ENCODE assay signal across 8 cellular contexts in the genomic region with DNA sequence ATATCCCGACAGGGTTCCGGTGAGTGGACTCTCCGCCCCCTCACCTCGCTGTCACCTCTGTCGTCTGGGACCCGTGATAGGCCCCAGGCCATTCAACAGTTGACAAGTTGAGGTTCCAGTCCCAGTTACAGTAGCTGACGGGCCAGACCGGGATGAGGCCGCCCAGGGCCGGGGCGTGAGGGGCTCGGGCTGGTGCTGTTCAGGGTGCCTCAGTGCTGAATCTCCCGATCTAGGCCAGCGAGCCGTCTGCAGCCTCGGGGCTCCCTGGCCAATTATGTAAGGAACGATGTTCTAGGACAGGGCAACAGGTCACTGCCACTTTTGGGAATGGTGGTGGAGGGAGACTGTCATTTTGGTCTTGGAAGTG. TPM values are rescaled to one million over a fixed set of nuclear protein-coding genes. Genes with fewer than 3 reads are reported as not detected.
A peak's percentile ranks its signal among the peaks of the same experiment; 100 is the strongest.
DNase-seq lines count a peak whose midpoint lies in the region; ATAC-seq and TF ChIP-seq lines count a peak whose summit lies in the region.

No MANE protein-coding gene starts in this region.

- H3K27me3 ChIP-seq in duodenal mucosa (ENCODE audit: control insufficient read depth in 1 of 2, insufficient read depth in 2 of 2, low read length in 2 of 2) = no peaks in the 10 kb centered on the region
- H3K27me3 ChIP-seq in mucosa of stomach (ENCODE audit: control insufficient read depth, insufficient read depth, low read length) = no peaks in the 10 kb centered on the region

- H3K36me3 ChIP-seq in HEK293 (ENCODE audit: control insufficient read depth in 2 of 2, insufficient read depth in 1 of 2, low read length in 2 of 2) (peaks cover 13 to 45% of the 10 kb centered on the region in 2 experiments; a peak in 2 of 3 replicates), SK-N-MC (ENCODE audit: insufficient read depth, low read length) (peaks cover 22% of the 10 kb centered on the region; the same call in 1 of the 2 replicates), duodenal mucosa (ENCODE audit: control insufficient read depth in 1 of 2, insufficient read depth in 2 of 2, low read length in 2 of 2) (peaks cover 18 to 29% of the 10 kb centered on the region in 2 donors), mucosa of stomach (ENCODE audit: control insufficient read depth, insufficient read depth, low read length) (peaks cover 9% of the 10 kb centered on the region)

- POLR2A ChIA-PET in HEK293 (lab: Yijun Ruan, JAX) = interaction anchor here (2.9 to 3.4 kb wide), 4 partner anchors 11 to 81 kb away, joined by 12 to 26 read pairs (median 20); partner anchors contain the start of genes ADAT1, KARS1, TERF2IP and TMEM231

- ATAC-seq in HG03196 (IDR thresholded peaks at IDR 0.05; ENCODE audit: unreplicated experiment) (no peak), GM21423 (IDR thresholded peaks at IDR 0.05; ENCODE audit: unreplicated experiment) (no peak)

- H3K9ac ChIP-seq in SK-N-MC (ENCODE audit: insufficient read length) (peak overlapping the region; percentile 66), duodenal mucosa (ENCODE audit: low read depth in 1 of 2, low read length in 2 of 2) (peak overlapping the region; percentile 86 to 87), mucosa of stomach (ENCODE audit: low read length) (peak overlapping the region; percentile 90)

- CTCF ChIA-PET in HEK293 (lab: Yijun Ruan, JAX) = interaction anchor here (1.5 kb wide), 1 partner anchor 50 kb away, joined by 5 read pairs; no protein-coding TSS in a partner anchor

- H3K27ac ChIP-seq in HEK293 (ENCODE audit: extremely low read depth, low read depth, low read length) = peak overlapping the region; percentile 40; the same call in 1 of the 2 replicates
- H3K27ac ChIP-seq in SK-N-MC = no peak overlapping the region
- no peak overlapping the region for H3K27ac ChIP-seq in duodenal mucosa (ENCODE audit: low read depth, low read length)

- H3K4me3 ChIP-seq in HEK293 (ENCODE audit: low read depth, low read length) (peak overlapping the region; percentile 88), SK-N-MC (peak overlapping the region; percentile 87), duodenal mucosa (ENCODE audit: low read depth in 1 of 2, low read length in 2 of 2) (peak overlapping the region; percentile 79 to 94), mucosa of stomach (ENCODE audit: low read length) (peak overlapping the region; percentile 97)

- TF ChIP-seq CTCF in HEK293 (tag by site-specific recombination; IDR thresholded peaks at IDR 0.05) = no peak

- H3K9me3 ChIP-seq in HEK293 (ENCODE audit: control insufficient read depth, insufficient read depth, low read depth, low read length) (no peaks in the 10 kb centered on the region), SK-N-MC (ENCODE audit: low read depth, low read length) (no peaks in the 10 kb centered on the region), duodenal mucosa (ENCODE audit: control insufficient read depth in 1 of 2, low read length in 2 of 2) (no peaks in the 10 kb centered on the region), mucosa of stomach (ENCODE audit: control insufficient read depth, low read length) (no peaks in the 10 kb centered on the region)

- H3K4me1 ChIP-seq in HEK293 (ENCODE audit: control insufficient read depth, insufficient read depth, low read length) = no peaks in the 10 kb centered on the region
- peaks cover 22 to 37% of the 10 kb centered on the region in 2 donors for H3K4me1 ChIP-seq in duodenal mucosa (ENCODE audit: control insufficient read depth in 1 of 2, insufficient read depth in 2 of 2, low read length in 2 of 2)
- peaks cover 29% of the 10 kb centered on the region for H3K4me1 ChIP-seq in mucosa of stomach (ENCODE audit: control insufficient read depth, insufficient read depth, low read length)

- peak; percentile 44 for DNase-seq in CD1c-positive myeloid dendritic cell (ENCODE audit: extremely low spot score)
- no peak for DNase-seq in SK-N-MC (ENCODE audit: low read depth, low spot score)
- no peak for DNase-seq in SK-N-DZ (ENCODE audit: low spot score)

TF ChIP-seq in HEK293, 187 proteins besides CTCF, POLR2A, EP300 and RAD21:
- TF ChIP-seq, protein P1, sequence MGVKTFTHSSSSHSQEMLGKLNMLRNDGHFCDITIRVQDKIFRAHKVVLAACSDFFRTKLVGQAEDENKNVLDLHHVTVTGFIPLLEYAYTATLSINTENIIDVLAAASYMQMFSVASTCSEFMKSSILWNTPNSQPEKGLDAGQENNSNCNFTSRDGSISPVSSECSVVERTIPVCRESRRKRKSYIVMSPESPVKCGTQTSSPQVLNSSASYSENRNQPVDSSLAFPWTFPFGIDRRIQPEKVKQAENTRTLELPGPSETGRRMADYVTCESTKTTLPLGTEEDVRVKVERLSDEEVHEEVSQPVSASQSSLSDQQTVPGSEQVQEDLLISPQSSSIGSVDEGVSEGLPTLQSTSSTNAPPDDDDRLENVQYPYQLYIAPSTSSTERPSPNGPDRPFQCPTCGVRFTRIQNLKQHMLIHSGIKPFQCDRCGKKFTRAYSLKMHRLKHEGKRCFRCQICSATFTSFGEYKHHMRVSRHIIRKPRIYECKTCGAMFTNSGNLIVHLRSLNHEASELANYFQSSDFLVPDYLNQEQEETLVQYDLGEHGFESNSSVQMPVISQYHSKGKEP (tag by site-specific recombination; IDR thresholded peaks at IDR 0.05) = no peak
- no peak for TF ChIP-seq ZNF416 (tag by site-specific recombination; IDR thresholded peaks at IDR 0.05)
- TF ChIP-seq, protein P2, sequence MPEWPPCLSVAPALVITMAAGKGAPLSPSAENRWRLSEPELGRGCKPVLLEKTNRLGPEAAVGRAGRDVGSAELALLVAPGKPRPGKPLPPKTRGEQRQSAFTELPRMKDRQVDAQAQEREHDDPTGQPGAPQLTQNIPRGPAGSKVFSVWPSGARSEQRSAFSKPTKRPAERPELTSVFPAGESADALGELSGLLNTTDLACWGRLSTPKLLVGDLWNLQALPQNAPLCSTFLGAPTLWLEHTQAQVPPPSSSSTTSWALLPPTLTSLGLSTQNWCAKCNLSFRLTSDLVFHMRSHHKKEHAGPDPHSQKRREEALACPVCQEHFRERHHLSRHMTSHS (tag by site-specific recombination; IDR thresholded peaks at IDR 0.05) = no peak
- no peak for TF ChIP-seq ZNF292 (tag by site-specific recombination; IDR thresholded peaks at IDR 0.05; ENCODE audit: borderline replicate concordance, low read depth)
- no peak for TF ChIP-seq ZNF654 (tag by site-specific recombination; IDR thresholded peaks at IDR 0.05; ENCODE audit: low read depth)
- peak; percentile 71 for TF ChIP-seq SCRT1 (tag by site-specific recombination; IDR thresholded peaks at IDR 0.05; ENCODE audit: borderline replicate concordance)
- TF ChIP-seq SCRT2 (tag by site-specific recombination; IDR thresholded peaks at IDR 0.05) = peak; percentile 96
- TF ChIP-seq KLF7 (tag by site-specific recombination; IDR thresholded peaks at IDR 0.05; ENCODE audit: borderline replicate concordance) = no peak
- TF ChIP-seq ZBTB17 (tag by site-specific recombination; IDR thresholded peaks at IDR 0.05) = peak; percentile 17; the same call in 1 of the 2 replicates
- TF ChIP-seq, protein P3, sequence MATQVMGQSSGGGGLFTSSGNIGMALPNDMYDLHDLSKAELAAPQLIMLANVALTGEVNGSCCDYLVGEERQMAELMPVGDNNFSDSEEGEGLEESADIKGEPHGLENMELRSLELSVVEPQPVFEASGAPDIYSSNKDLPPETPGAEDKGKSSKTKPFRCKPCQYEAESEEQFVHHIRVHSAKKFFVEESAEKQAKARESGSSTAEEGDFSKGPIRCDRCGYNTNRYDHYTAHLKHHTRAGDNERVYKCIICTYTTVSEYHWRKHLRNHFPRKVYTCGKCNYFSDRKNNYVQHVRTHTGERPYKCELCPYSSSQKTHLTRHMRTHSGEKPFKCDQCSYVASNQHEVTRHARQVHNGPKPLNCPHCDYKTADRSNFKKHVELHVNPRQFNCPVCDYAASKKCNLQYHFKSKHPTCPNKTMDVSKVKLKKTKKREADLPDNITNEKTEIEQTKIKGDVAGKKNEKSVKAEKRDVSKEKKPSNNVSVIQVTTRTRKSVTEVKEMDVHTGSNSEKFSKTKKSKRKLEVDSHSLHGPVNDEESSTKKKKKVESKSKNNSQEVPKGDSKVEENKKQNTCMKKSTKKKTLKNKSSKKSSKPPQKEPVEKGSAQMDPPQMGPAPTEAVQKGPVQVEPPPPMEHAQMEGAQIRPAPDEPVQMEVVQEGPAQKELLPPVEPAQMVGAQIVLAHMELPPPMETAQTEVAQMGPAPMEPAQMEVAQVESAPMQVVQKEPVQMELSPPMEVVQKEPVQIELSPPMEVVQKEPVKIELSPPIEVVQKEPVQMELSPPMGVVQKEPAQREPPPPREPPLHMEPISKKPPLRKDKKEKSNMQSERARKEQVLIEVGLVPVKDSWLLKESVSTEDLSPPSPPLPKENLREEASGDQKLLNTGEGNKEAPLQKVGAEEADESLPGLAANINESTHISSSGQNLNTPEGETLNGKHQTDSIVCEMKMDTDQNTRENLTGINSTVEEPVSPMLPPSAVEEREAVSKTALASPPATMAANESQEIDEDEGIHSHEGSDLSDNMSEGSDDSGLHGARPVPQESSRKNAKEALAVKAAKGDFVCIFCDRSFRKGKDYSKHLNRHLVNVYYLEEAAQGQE (tag by site-specific recombination; IDR thresholded peaks at IDR 0.05) = peak; percentile 80
- TF ChIP-seq RBAK (tag by site-specific recombination; IDR thresholded peaks at IDR 0.05) = no peak
- TF ChIP-seq ZBTB1 (tag by site-specific recombination; IDR thresholded peaks at IDR 0.05) = no peak

RNA-seq across cellular contexts. Expression of gene GABARAPL2, which starts 0.7 kb away (rescaled TPM):
- polyA plus RNA-seq in SK-N-DZ (2014; cell fraction: cytosol; rRNA removed) = 175 and 194 TPM in 2 replicates
- 120 and 137 TPM in 2 replicates for polyA plus RNA-seq in SK-N-DZ (2014; cell fraction: nucleus; rRNA removed)

RNA-seq across cellular contexts. Expression of gene TMEM231, which starts 10.8 kb away (rescaled TPM):
- polyA plus RNA-seq in SK-N-DZ (2014; cell fraction: cytosol; rRNA removed) = 15.6 and 18.3 TPM in 2 replicates
- polyA plus RNA-seq in SK-N-DZ (2014; cell fraction: nucleus; rRNA removed) = 12.6 and 22.3 TPM in 2 replicates

RNA-seq across cellular contexts. Expression of gene CHST5, which starts 31.0 kb away (rescaled TPM):
- 0.03 TPM in 1 of 2 replicates, not detected in the other for polyA plus RNA-seq in SK-N-DZ (2014; cell fraction: cytosol; rRNA removed)
- polyA plus RNA-seq in SK-N-DZ (2014; cell fraction: nucleus; rRNA removed) = 0.87 TPM in 1 of 2 replicates, not detected in the other

RNA-seq across cellular contexts. Expression of gene ADAT1, which starts 56.2 kb away (rescaled TPM):
- 76.0 and 83.0 TPM in 2 replicates for polyA plus RNA-seq in SK-N-DZ (2014; cell fraction: cytosol; rRNA removed)
- polyA plus RNA-seq in SK-N-DZ (2014; cell fraction: nucleus; rRNA removed) = 43.9 and 55.5 TPM in 2 replicates
